ENCODE assay signal across 8 cellular contexts in genomic region chr18:34659579-34660517, GRCh38. TPM values are rescaled to one million over a fixed set of nuclear protein-coding genes. Genes with fewer than 3 reads are reported as not detected.
DNase-seq lines count a peak whose midpoint lies in the region; ATAC-seq and TF ChIP-seq lines count a peak whose summit lies in the region.

No MANE protein-coding gene starts in this region.

- H3K4ac ChIP-seq in mesendoderm (ENCODE audit: low read depth, low read length), result peak overlapping the region; percentile 93

- H3K4me1 ChIP-seq in A673 (ENCODE audit: insufficient read depth, low read length, poor library complexity, severe bottlenecking) (peaks cover 11% of the 10 kb centered on the region), mesendoderm (ENCODE audit: control insufficient read depth, low read depth, low read length) (peaks cover 9% of the 10 kb centered on the region)

- no peaks in the 10 kb centered on the region for H3K79me2 ChIP-seq in mesendoderm (ENCODE audit: control insufficient read depth, insufficient read depth, low read length)

- intact Hi-C loops in A673 (cut with micrococcal nuclease; ENCODE audit: unreplicated experiment), result loop anchor here (1.0 to 10.0 kb wide), 3 partner anchors 42 to 825 kb away; no protein-coding TSS in a partner anchor

- H4K5ac ChIP-seq in mesendoderm (ENCODE audit: low read length), result no peak overlapping the region

- peak overlapping the region; percentile 100 for H2BK5ac ChIP-seq in mesendoderm (ENCODE audit: low read length)

- WGBS in mesendoderm (ENCODE audit: extremely low coverage, insufficient coverage, low lambda C conversion rate), result no CpG with 5 or more reads among the region's 8 CpGs

- H2BK15ac ChIP-seq in mesendoderm (replicated peaks; ENCODE audit: low read depth), result no peak overlapping the region

- TF ChIP-seq POLR2A in erythroblast (IDR thresholded peaks at IDR 0.05; ENCODE audit: low read length), result no peak

- H3K9ac ChIP-seq in mesendoderm (ENCODE audit: low read length), result peak overlapping the region; percentile 77

- no peaks in the 10 kb centered on the region for H3K9me3 ChIP-seq in A673 (ENCODE audit: low read depth, low read length, poor library complexity, severe bottlenecking)

- H3K27me3 ChIP-seq in A673 (replicated peaks; ENCODE audit: insufficient read depth, low read depth, low read length, poor library complexity) (no peaks in the 10 kb centered on the region), mesendoderm (ENCODE audit: insufficient read depth, low read length, poor library complexity) (no peaks in the 10 kb centered on the region)

- no TSS peak for BruUV-seq in A673 (replicated peaks; lab: Mats Ljungman, UMichigan)

- POLR2A ChIA-PET in A673 (lab: Charles Lee; ENCODE audit: low non-redundant PET), result interaction anchor here (0.5 kb wide), 1 partner anchor 339 kb away, joined by 3 read pairs; no protein-coding TSS in a partner anchor

- H2AK5ac ChIP-seq in mesendoderm (ENCODE audit: low read length), result no peak overlapping the region

- no peak for TF ChIP-seq CTCF in A673 (conservative IDR thresholded peaks at IDR 0.05; ENCODE audit: low read depth, low read length)

- H3K27ac ChIP-seq in A673 (ENCODE audit: low read depth, low read length, poor library complexity, severe bottlenecking), result peak overlapping the region; percentile 69
- H3K27ac ChIP-seq in mesendoderm (ENCODE audit: low read depth, low read length), result peak overlapping the region; percentile 99

- H4K8ac ChIP-seq in mesendoderm (ENCODE audit: low read depth, low read length), result peak overlapping the region; percentile 99

- no peak for ATAC-seq in GM19324 (IDR thresholded peaks at IDR 0.05; ENCODE audit: low FRiP score, unreplicated experiment)

- H3K4me3 ChIP-seq in A673 (ENCODE audit: low read depth, low read length, poor library complexity, severe bottlenecking) (no peak overlapping the region), mesendoderm (ENCODE audit: low read length) (no peak overlapping the region)

- peak overlapping the region; percentile 100 for H2BK120ac ChIP-seq in mesendoderm (ENCODE audit: low read depth, low read length)

- peaks cover 2% of the 10 kb centered on the region for H3K79me1 ChIP-seq in mesendoderm (ENCODE audit: low read length)

- peak overlapping the region; percentile 96 for H3K18ac ChIP-seq in mesendoderm (ENCODE audit: low read length)

- H3K56ac ChIP-seq in mesendoderm (ENCODE audit: low read length), result peak overlapping the region; percentile 97

- no peak overlapping the region for H3K23ac ChIP-seq in mesendoderm (ENCODE audit: low read length)

- H3K36me3 ChIP-seq in A673 (ENCODE audit: insufficient read depth, low read length, poor library complexity, severe bottlenecking) (no peaks in the 10 kb centered on the region), mesendoderm (ENCODE audit: control insufficient read depth, insufficient read depth, low read length) (no peaks in the 10 kb centered on the region)

- CTCF ChIA-PET in A673 (lab: Charles Lee), result interaction anchor here (2.6 to 2.8 kb wide), 2 partner anchors 128 to 150 kb away, joined by 13 to 28 read pairs; no protein-coding TSS in a partner anchor

- H3K4me2 ChIP-seq in mesendoderm (ENCODE audit: low read length), result no peak overlapping the region

- DNase-seq in A673 (ENCODE audit: low spot score) (peak; percentile 92), HT1080 (ENCODE audit: low read depth) (peak; percentile 90), RPMI7951 (ENCODE audit: low read depth) (peak; percentile 90), erythroblast (lab: John Stamatoyannopoulos, UW) (peak; percentile 90), mesendoderm (peak; percentile 98), ureter (ENCODE audit: low spot score) (peak; percentile 89), T-helper 1 cell (no peak)

RNA-seq across cellular contexts. Expression of gene DTNA, which starts 50.2 kb away (rescaled TPM):
- 18.6 and 20.0 TPM in 2 replicates for total RNA-seq in A673 (2021)
- 10.6 and 15.8 TPM in 2 replicates for total RNA-seq in HT1080 (2014; rRNA removed; shearing (Covaris generic))
- 17.8 and 28.3 TPM in 2 replicates for polyA plus RNA-seq in HT1080 (2015; cell fraction: cytosol; rRNA removed)
- polyA plus RNA-seq in HT1080 (2015; cell fraction: nucleus; rRNA removed), result 36.3 and 38.2 TPM in 2 replicates
- 1.6 and 2.4 TPM in 2 replicates for total RNA-seq in RPMI7951 (2014; rRNA removed; shearing (Covaris generic))
- polyA plus RNA-seq in mesendoderm (2013, experiment 1 of 2), result 38.8 TPM
- polyA plus RNA-seq in mesendoderm (2013, experiment 2 of 2), result 38.8 TPM
- 55.7 TPM for total RNA-seq in ureter

Comparison
In these comparisons a context has a peak if more than half of its experiments do, and no peak if none do; other contexts are left out.
1. DNase-seq: peak in A673 (single experiment), HT1080 (single experiment), RPMI7951 (single experiment), erythroblast (2 of 2), mesendoderm (single experiment) and ureter (single experiment); none in T-helper 1 cell (0 of 5).